20 cellular contexts compared by ENCODE assay signal in the genomic region with DNA sequence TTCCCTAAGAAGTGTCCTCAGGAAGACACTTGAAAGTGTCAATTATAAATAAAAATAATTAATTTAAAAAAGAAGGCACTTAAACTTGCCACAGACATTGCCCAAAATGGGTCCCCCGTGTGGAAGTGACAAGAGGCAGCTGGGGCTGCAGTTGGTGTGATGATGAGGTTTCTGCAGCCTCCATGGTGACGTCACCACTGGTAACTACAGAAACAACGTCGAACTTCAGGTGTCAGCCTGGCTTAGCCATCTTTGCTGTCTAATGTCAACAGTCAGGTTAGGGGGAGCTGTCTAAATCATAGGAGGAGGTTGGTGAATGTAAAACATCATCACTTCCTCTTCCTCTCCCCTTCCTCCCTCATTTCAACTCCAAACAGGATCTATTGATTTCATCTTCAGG.
DNase-seq lines count a peak whose midpoint lies in the region; ATAC-seq, FAIRE-seq and TF ChIP-seq lines count a peak whose summit lies in the region.
"Had no signal": no experiment of that assay in that cellular context is flagged by ENCODE, and none has a peak within 500 bp of the region (broad histone marks: within the 10 kb centered on the region; RNA-seq: fewer than 3 reads in every experiment).

No MANE protein-coding gene starts in this region.

- RAD21 ChIA-PET in HCT116 (lab: Charles Lee; ENCODE audit: low non-redundant PET in 1 of 2, low total read pairs in 2 of 2, uncharacterized antibody in 2 of 2, unreplicated experiment in 2 of 2) = no interaction called here

- H3K27me3 ChIP-seq in HCT116 (ENCODE audit: insufficient read depth, low read length) = no peaks in the 10 kb centered on the region
- H3K27me3 ChIP-seq in RWPE2 (ENCODE audit: insufficient read depth, poor library complexity, severe bottlenecking) = no peaks in the 10 kb centered on the region
- no peaks in the 10 kb centered on the region for H3K27me3 ChIP-seq in foreskin keratinocyte

- peak overlapping the region; percentile 64 to 93; a peak in 3 of 6 replicates for H3K27ac ChIP-seq in A549
- H3K27ac ChIP-seq in HCT116 (ENCODE audit: low read depth, low read length) = no peak overlapping the region
- H3K27ac ChIP-seq in RWPE2 (ENCODE audit: poor library complexity, severe bottlenecking) = peak overlapping the region; percentile 99
- H3K27ac ChIP-seq in foreskin keratinocyte = peak overlapping the region; percentile 100
- H3K27ac ChIP-seq: C4-2B had no signal

- no TSS peak for BruUV-seq in HCT116 (replicated peaks; lab: Mats Ljungman, UMichigan)

- H3K4me3 ChIP-seq in A549 = no peak overlapping the region
- H3K4me3 ChIP-seq in HCT116 (replicated peaks in 1 of 2; ENCODE audit: low read depth in 1 of 2, low read length in 2 of 2) = no peak overlapping the region
- no peak overlapping the region for H3K4me3 ChIP-seq in RWPE2 (ENCODE audit: severe bottlenecking)
- H3K4me3 ChIP-seq: GM12878 had no signal

- no peak for TF ChIP-seq CTCF in A549 (IDR thresholded peaks at IDR 0.05)
- TF ChIP-seq CTCF in HCT116 (IDR thresholded peaks at IDR 0.05 in 2 of 3, conservative IDR thresholded peaks at IDR 0.05 in 1 of 3; ENCODE audit: borderline replicate concordance in 1 of 3, insufficient read depth in 1 of 3, low read depth in 2 of 3, low read length in 2 of 3) = no peak
- no peak for TF ChIP-seq CTCF in RWPE2 (IDR thresholded peaks at IDR 0.05; ENCODE audit: poor library complexity, severe bottlenecking)
- TF ChIP-seq CTCF in foreskin keratinocyte (conservative IDR thresholded peaks at IDR 0.05) = no peak

- WGBS in A549 (ENCODE audit: missing lambda C conversion rate) = 75% methylated on average over 4 of the region's 4 CpGs

- H4K20me1 ChIP-seq in HCT116 (ENCODE audit: insufficient read depth) = no peaks in the 10 kb centered on the region

- H2AFZ ChIP-seq in HCT116 (ENCODE audit: low read depth, low read length, poor library complexity, severe bottlenecking) = no peak overlapping the region

- no peaks in the 10 kb centered on the region for H3K9me2 ChIP-seq in HCT116 (ENCODE audit: insufficient read depth)

- no peak for TF ChIP-seq RAD21 in A549 (conservative IDR thresholded peaks at IDR 0.05 in 1 of 2, IDR thresholded peaks at IDR 0.05 in 1 of 2)
- TF ChIP-seq RAD21 in HCT116 (IDR thresholded peaks at IDR 0.05; ENCODE audit: low read depth) = no peak

- no peak for TF ChIP-seq POLR2A in A549 (IDR thresholded peaks at IDR 0.05; ENCODE audit: low read length)
- no peak for TF ChIP-seq POLR2A in HCT116 (IDR thresholded peaks at IDR 0.05; ENCODE audit: borderline replicate concordance, extremely low read depth, insufficient read depth, insufficient read length)

- no peak for TF ChIP-seq EP300 in A549 (IDR thresholded peaks at IDR 0.05)

- no peak overlapping the region for H3K4me2 ChIP-seq in A549
- peak overlapping the region; percentile 77; the same call in 1 of the 2 replicates for H3K4me2 ChIP-seq in HCT116 (ENCODE audit: low read length)

- FAIRE-seq in A549 (lab: Jason Lieb, UNC) = no peak
- FAIRE-seq: GM12878 had no signal

- DNase-seq in A549 (ENCODE audit: low read depth in 1 of 2, low spot score in 1 of 2) = no peak
- DNase-seq in HCT116 (ENCODE audit: low read depth, low spot score) = no peak
- DNase-seq in RWPE2 (ENCODE audit: low spot score) = no peak
- no peak for DNase-seq in foreskin keratinocyte
- no peak for DNase-seq in activated T-cell treated with anti-CD3 and anti-CD28 coated beads, Interleukin-2, amount 50 U/mL, for 48 hours
- no peak for DNase-seq in T-helper 9 cell
- DNase-seq in Right ventricle myocardium inferior (ENCODE audit: missing footprints) = no peak
- DNase-seq: AML-193, GDM1, NCI-H1048, NCI-H1436, NCI-H1930, NCI-H2171 treated with DMSO at 0.1 percent for 48 hours, NCI-H446 treated with DMSO at 0.1 percent for 48 hours, NCI-H774, OCI-M1, T-helper 17 cell had no signal

- ATAC-seq in A549 = no peak
- ATAC-seq in HCT116 = no peak
- no peak for ATAC-seq in RWPE2 (ENCODE audit: low read depth)
- no peak for ATAC-seq in foreskin keratinocyte
- ATAC-seq in GM21367 (IDR thresholded peaks at IDR 0.05; ENCODE audit: unreplicated experiment) = no peak
- ATAC-seq in Right ventricle myocardium inferior = no peak
- ATAC-seq: GM12878, T-helper 17 cell had no signal

- H3K9me3 ChIP-seq in A549 (no peaks in the 10 kb centered on the region), HCT116 (ENCODE audit: control insufficient read depth in 1 of 2, insufficient read depth in 1 of 2, low read depth in 1 of 2, low read length in 2 of 2) (no peaks in the 10 kb centered on the region), RWPE2 (ENCODE audit: severe bottlenecking) (no peaks in the 10 kb centered on the region)

- intact Hi-C loops in HCT116 (cut with micrococcal nuclease) (no loop called here), Right ventricle myocardium inferior (cut with DNase I) (no loop called here)

- H3K79me2 ChIP-seq in HCT116 (ENCODE audit: insufficient read depth, low read length) = no peaks in the 10 kb centered on the region

- peaks cover 40% of the 10 kb centered on the region for H3K4me1 ChIP-seq in A549
- peaks cover 30 to 47% of the 10 kb centered on the region in 2 experiments for H3K4me1 ChIP-seq in HCT116 (ENCODE audit: control insufficient read depth in 1 of 2, insufficient read depth in 2 of 2, low read length in 2 of 2)
- H3K4me1 ChIP-seq in RWPE2 (ENCODE audit: insufficient read depth, poor library complexity, severe bottlenecking) = peaks cover 38% of the 10 kb centered on the region
- H3K4me1 ChIP-seq in foreskin keratinocyte = peaks cover 14% of the 10 kb centered on the region

- no peak overlapping the region for H3K9ac ChIP-seq in HCT116 (ENCODE audit: low read length)

- CTCF ChIA-PET in A549 (lab: Yijun Ruan, JAX) (interaction anchor here (1.2 to 1.6 kb wide), 3 partner anchors 8 to 56 kb away, joined by 3 to 5 read pairs (median 4); no protein-coding TSS in a partner anchor), HCT116 (lab: Charles Lee) (no interaction called here)

- H3K36me3 ChIP-seq in HCT116 (ENCODE audit: control insufficient read depth in 1 of 2, insufficient read depth in 2 of 2, low read length in 2 of 2) (no peaks in the 10 kb centered on the region), RWPE2 (ENCODE audit: low read depth) (peaks cover 8% of the 10 kb centered on the region)

- POLR2A ChIA-PET in A549 (lab: Yijun Ruan, JAX) (no interaction called here), HCT116 (lab: Charles Lee) (interaction anchor here (1.1 kb wide), 1 partner anchor 9 kb away, joined by 3 read pairs; no protein-coding TSS in a partner anchor)

TF ChIP-seq in A549, 52 proteins besides CTCF, POLR2A, EP300 and RAD21:
- TF ChIP-seq NFE2L2 (conservative IDR thresholded peaks at IDR 0.05; ENCODE audit: low read length) = no peak
- no peak for TF ChIP-seq ATOH8 (CRISPR knock-in tag; IDR thresholded peaks at IDR 0.05; ENCODE audit: low read depth)

TF ChIP-seq in HCT116, 20 proteins besides CTCF, POLR2A, EP300 and RAD21 (continues in another document):
- TF ChIP-seq CEBPB (IDR thresholded peaks at IDR 0.05; ENCODE audit: low read depth) (no peak), SIN3A (IDR thresholded peaks at IDR 0.05; ENCODE audit: low read depth) (no peak), EZH2 (IDR thresholded peaks at IDR 0.05) (no peak), TCF7L2 (IDR thresholded peaks at IDR 0.05; ENCODE audit: borderline replicate concordance, extremely low read depth, insufficient read depth, insufficient read length) (no peak), CBX3 (IDR thresholded peaks at IDR 0.05; ENCODE audit: low read depth) (no peak), EGR1 (IDR thresholded peaks at IDR 0.05; ENCODE audit: low read depth) (no peak), POLR2AphosphoS5 (IDR thresholded peaks at IDR 0.05; ENCODE audit: low read depth, low read length) (no peak), SP1 (IDR thresholded peaks at IDR 0.05; ENCODE audit: low read depth) (no peak), ELF1 (IDR thresholded peaks at IDR 0.05; ENCODE audit: borderline replicate concordance, low read depth) (no peak), FOSL1 (IDR thresholded peaks at IDR 0.05; ENCODE audit: low read depth) (no peak)
- TF ChIP-seq, protein P1, sequence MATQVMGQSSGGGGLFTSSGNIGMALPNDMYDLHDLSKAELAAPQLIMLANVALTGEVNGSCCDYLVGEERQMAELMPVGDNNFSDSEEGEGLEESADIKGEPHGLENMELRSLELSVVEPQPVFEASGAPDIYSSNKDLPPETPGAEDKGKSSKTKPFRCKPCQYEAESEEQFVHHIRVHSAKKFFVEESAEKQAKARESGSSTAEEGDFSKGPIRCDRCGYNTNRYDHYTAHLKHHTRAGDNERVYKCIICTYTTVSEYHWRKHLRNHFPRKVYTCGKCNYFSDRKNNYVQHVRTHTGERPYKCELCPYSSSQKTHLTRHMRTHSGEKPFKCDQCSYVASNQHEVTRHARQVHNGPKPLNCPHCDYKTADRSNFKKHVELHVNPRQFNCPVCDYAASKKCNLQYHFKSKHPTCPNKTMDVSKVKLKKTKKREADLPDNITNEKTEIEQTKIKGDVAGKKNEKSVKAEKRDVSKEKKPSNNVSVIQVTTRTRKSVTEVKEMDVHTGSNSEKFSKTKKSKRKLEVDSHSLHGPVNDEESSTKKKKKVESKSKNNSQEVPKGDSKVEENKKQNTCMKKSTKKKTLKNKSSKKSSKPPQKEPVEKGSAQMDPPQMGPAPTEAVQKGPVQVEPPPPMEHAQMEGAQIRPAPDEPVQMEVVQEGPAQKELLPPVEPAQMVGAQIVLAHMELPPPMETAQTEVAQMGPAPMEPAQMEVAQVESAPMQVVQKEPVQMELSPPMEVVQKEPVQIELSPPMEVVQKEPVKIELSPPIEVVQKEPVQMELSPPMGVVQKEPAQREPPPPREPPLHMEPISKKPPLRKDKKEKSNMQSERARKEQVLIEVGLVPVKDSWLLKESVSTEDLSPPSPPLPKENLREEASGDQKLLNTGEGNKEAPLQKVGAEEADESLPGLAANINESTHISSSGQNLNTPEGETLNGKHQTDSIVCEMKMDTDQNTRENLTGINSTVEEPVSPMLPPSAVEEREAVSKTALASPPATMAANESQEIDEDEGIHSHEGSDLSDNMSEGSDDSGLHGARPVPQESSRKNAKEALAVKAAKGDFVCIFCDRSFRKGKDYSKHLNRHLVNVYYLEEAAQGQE (IDR thresholded peaks at IDR 0.05; ENCODE audit: low read depth) = no peak
- TF ChIP-seq, protein P2, sequence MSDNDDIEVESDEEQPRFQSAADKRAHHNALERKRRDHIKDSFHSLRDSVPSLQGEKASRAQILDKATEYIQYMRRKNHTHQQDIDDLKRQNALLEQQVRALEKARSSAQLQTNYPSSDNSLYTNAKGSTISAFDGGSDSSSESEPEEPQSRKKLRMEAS (IDR thresholded peaks at IDR 0.05) = no peak
- TF ChIP-seq, protein P3, sequence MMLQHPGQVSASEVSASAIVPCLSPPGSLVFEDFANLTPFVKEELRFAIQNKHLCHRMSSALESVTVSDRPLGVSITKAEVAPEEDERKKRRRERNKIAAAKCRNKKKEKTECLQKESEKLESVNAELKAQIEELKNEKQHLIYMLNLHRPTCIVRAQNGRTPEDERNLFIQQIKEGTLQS (IDR thresholded peaks at IDR 0.05) = no peak
